15 cellular contexts compared by ENCODE assay signal in genomic region chr6:150456902-150457643, GRCh38.
A peak's percentile ranks its signal among the peaks of the same experiment; 100 is the strongest.
DNase-seq lines count a peak whose midpoint lies in the region; ATAC-seq and TF ChIP-seq lines count a peak whose summit lies in the region.
"Had no signal": no experiment of that assay in that cellular context is flagged by ENCODE, and none has a peak within 500 bp of the region (broad histone marks: within the 10 kb centered on the region; RNA-seq: fewer than 3 reads in every experiment).

No MANE protein-coding gene starts in this region.

- DNase-seq in HuH-7 (ENCODE audit: low spot score) (peak; percentile 23), SK-N-MC (ENCODE audit: low read depth, low spot score) (no peak), smooth muscle cell (lab: John Stamatoyannopoulos, UW; ENCODE audit: unreplicated experiment) (no peak), HEK293T (ENCODE audit: extremely low spot score) (no peak)
- no peak for DNase-seq in activated CD8-positive, alpha-beta memory T cell treated with anti-CD3 and anti-CD28 coated beads, Interleukin-2, amount 50 U/mL, for 4 hours
- DNase-seq: BE2C; CD4-positive, alpha-beta memory T cell; DMS153; DMS79 treated with DMSO at 0.1 percent for 48 hours; EL; GDM1; GM23248 had no signal

- CTCF ChIA-PET in HEK293T (lab: Yijun Ruan, JAX) = interaction anchor here (1.1 kb wide), 1 partner anchor 361 kb away, joined by 3 read pairs; no protein-coding TSS in a partner anchor

- no peaks in the 10 kb centered on the region for H3K36me3 Mint-ChIP-seq in nephron (ENCODE audit: low read depth)
- H3K36me3 Mint-ChIP-seq: CD4-positive, alpha-beta memory T cell had no signal

- H2AFZ ChIP-seq in smooth muscle cell (ENCODE audit: low read depth) = no peak overlapping the region
- H2AFZ ChIP-seq: GM23248 had no signal

- no peak overlapping the region for H3K4me2 ChIP-seq in smooth muscle cell

- H3K27me3 ChIP-seq in smooth muscle cell (ENCODE audit: low read depth) = no peaks in the 10 kb centered on the region
- H3K27me3 ChIP-seq: BE2C had no signal

- H3K4me3 ChIP-seq in SK-N-MC (no peak overlapping the region), smooth muscle cell (no peak overlapping the region)
- H3K4me3 ChIP-seq: GM23248 had no signal

- H3K9ac ChIP-seq in SK-N-MC (ENCODE audit: insufficient read length) = no peak overlapping the region
- H3K9ac ChIP-seq in smooth muscle cell (ENCODE audit: low read depth) = no peak overlapping the region
- H3K9ac ChIP-seq: GM23248 had no signal

- H3K4me1 ChIP-seq in smooth muscle cell (ENCODE audit: low read depth) = no peaks in the 10 kb centered on the region
- H3K4me1 ChIP-seq: BE2C had no signal

- H3K9me3 ChIP-seq in SK-N-MC (ENCODE audit: low read depth, low read length) = no peaks in the 10 kb centered on the region
- H3K9me3 ChIP-seq in smooth muscle cell (replicated peaks; ENCODE audit: low read depth) = no peaks in the 10 kb centered on the region
- H3K9me3 ChIP-seq: BE2C had no signal

- no peak for TF ChIP-seq CTCF in nephron (IDR thresholded peaks at IDR 0.05; ENCODE audit: unreplicated experiment in 3 of 3)
- no peak for TF ChIP-seq CTCF in smooth muscle cell (IDR thresholded peaks at IDR 0.05; ENCODE audit: borderline replicate concordance, insufficient read depth, poor library complexity, severe bottlenecking)

- H3K4me1 Mint-ChIP-seq in nephron = peaks cover 44% of the 10 kb centered on the region

- H3K9me3 Mint-ChIP-seq in nephron = peaks cover 2% of the 10 kb centered on the region
- H3K9me3 Mint-ChIP-seq: CD4-positive, alpha-beta memory T cell had no signal

- no peak for ATAC-seq in GM19395 (IDR thresholded peaks at IDR 0.05; ENCODE audit: unreplicated experiment)

- no peaks in the 10 kb centered on the region for H3F3A ChIP-seq in smooth muscle cell (ENCODE audit: low read depth)

- no peak overlapping the region for H3K4me3 Mint-ChIP-seq in nephron
- H3K4me3 Mint-ChIP-seq: CD4-positive, alpha-beta memory T cell had no signal

- WGBS in smooth muscle cell (ENCODE audit: low lambda C conversion rate) = 95% methylated on average over 7 of the region's 7 CpGs

- no peaks in the 10 kb centered on the region for H3K79me2 ChIP-seq in smooth muscle cell (ENCODE audit: low read depth)

- POLR2A ChIA-PET in HEK293T (lab: Yijun Ruan, JAX) = no interaction called here

- H3K36me3 ChIP-seq in SK-N-MC (ENCODE audit: insufficient read depth, low read length) (no peaks in the 10 kb centered on the region), smooth muscle cell (ENCODE audit: low read depth) (no peaks in the 10 kb centered on the region)
- H3K36me3 ChIP-seq: BE2C had no signal

- no peaks in the 10 kb centered on the region for H4K20me1 ChIP-seq in smooth muscle cell (ENCODE audit: low read depth)

- H3K27ac Mint-ChIP-seq in nephron = peak overlapping the region in 2 of 3 experiments; percentile 14 to 20
- H3K27ac Mint-ChIP-seq: CD4-positive, alpha-beta memory T cell had no signal

- peak overlapping the region; percentile 27; the same call in 1 of the 2 replicates for H3K27ac ChIP-seq in SK-N-MC
- H3K27ac ChIP-seq in smooth muscle cell (ENCODE audit: low read depth) = no peak overlapping the region
- H3K27ac ChIP-seq: C4-2B, GM23248 had no signal

- H3K27me3 Mint-ChIP-seq in nephron (ENCODE audit: low read depth) = no peaks in the 10 kb centered on the region

TF ChIP-seq in HEK293T, 16 proteins besides CTCF, POLR2A, EP300 and RAD21:
- TF ChIP-seq BHLHE40 (IDR thresholded peaks at IDR 0.05; ENCODE audit: borderline replicate concordance) (no peak), FOXA1 (IDR thresholded peaks at IDR 0.05) (no peak), HDGF (IDR thresholded peaks at IDR 0.05; ENCODE audit: borderline replicate concordance) (no peak), SUZ12 (IDR thresholded peaks at IDR 0.05) (no peak), ZNF384 (IDR thresholded peaks at IDR 0.05) (no peak), LEF1 (IDR thresholded peaks at IDR 0.05; ENCODE audit: borderline replicate concordance) (no peak), L3MBTL2 (conservative IDR thresholded peaks at IDR 0.05) (no peak), ARNT (IDR thresholded peaks at IDR 0.05) (no peak)
- TF ChIP-seq, protein P1, sequence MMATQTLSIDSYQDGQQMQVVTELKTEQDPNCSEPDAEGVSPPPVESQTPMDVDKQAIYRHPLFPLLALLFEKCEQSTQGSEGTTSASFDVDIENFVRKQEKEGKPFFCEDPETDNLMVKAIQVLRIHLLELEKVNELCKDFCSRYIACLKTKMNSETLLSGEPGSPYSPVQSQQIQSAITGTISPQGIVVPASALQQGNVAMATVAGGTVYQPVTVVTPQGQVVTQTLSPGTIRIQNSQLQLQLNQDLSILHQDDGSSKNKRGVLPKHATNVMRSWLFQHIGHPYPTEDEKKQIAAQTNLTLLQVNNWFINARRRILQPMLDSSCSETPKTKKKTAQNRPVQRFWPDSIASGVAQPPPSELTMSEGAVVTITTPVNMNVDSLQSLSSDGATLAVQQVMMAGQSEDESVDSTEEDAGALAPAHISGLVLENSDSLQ (IDR thresholded peaks at IDR 0.05) = no peak
